ENCODE assay signal across 8 cellular contexts in the genomic region with DNA sequence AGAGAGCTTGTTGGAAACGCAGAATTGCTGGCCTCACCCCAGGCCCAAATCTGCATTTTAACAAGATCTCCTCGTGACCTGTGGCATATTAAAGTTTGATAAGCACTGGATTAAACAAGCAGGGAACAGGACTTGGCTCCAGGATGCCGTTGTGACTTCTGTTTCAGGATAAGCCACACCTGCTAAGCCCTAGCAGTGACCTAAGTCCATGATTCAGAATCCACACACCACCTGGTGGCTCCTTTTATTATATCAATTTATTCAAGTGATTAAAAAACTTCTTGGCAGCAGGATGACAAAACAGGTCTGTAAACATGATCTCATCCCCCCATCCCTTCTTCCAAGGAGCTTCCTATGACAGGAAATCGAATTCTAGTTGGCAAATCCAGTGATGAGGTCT.
A peak's percentile ranks its signal among the peaks of the same experiment; 100 is the strongest.
DNase-seq lines count a peak whose midpoint lies in the region; ATAC-seq lines count a peak whose summit lies in the region.

No MANE protein-coding gene starts in this region.

- ATAC-seq in GM21360 (IDR thresholded peaks at IDR 0.05; ENCODE audit: unreplicated experiment) (no peak), GM21526 (IDR thresholded peaks at IDR 0.05; ENCODE audit: low FRiP score, unreplicated experiment) (no peak)

- DNase-seq in COR-L47 (lab: John Stamatoyannopoulos, UW) (peak; percentile 55), LoVo (ENCODE audit: low spot score) (peak; percentile 5), RKO (ENCODE audit: low spot score) (peak; percentile 59), kidney glomerular epithelial cell (lab: John Stamatoyannopoulos, UW) (peak; percentile 18), activated gamma-delta T cell treated with Interleukin-2 at 50 U/mL for 16 hours (no peak)
- DNase-seq in activated naive CD4-positive, alpha-beta T cell treated with Interleukin-2 at 50 U/mL for 16 hours: no peak

Comparison
In these comparisons a context has a peak if more than half of its experiments do, and no peak if none do; other contexts are left out.
1. DNase-seq: peak in COR-L47 (single experiment), LoVo (single experiment), RKO (single experiment) and kidney glomerular epithelial cell (single experiment); none in activated naive CD4-positive, alpha-beta T cell treated with Interleukin-2 at 50 U/mL for 16 hours (single experiment) and activated gamma-delta T cell treated with Interleukin-2 at 50 U/mL for 16 hours (single experiment).